8 cellular contexts compared by ENCODE assay signal in genomic region chr14:22589096-22589839, GRCh38. TPM values are rescaled to one million over a fixed set of nuclear protein-coding genes. Genes with fewer than 3 reads are reported as not detected.
DNase-seq lines count a peak whose midpoint lies in the region; ATAC-seq and FAIRE-seq lines count a peak whose summit lies in the region.

Gene DAD1, minus strand, starts transcription at chr14:22589224. Its CDS starts 67 bp downstream, at chr14:22589157.

- peaks cover 6 to 15% of the 10 kb centered on the region in 2 donors for H3K36me3 Mint-ChIP-seq in activated T-cell treated with anti-CD3 and anti-CD28 coated beads, Interleukin-2, amount 50 U/mL, for 72 hours (ENCODE audit: insufficient read depth in 2 of 2)

- no peaks in the 10 kb centered on the region for H3K9me3 ChIP-seq in KOPT-K1 (ENCODE audit: insufficient read depth, low read length, poor library complexity, severe bottlenecking)
- no peaks in the 10 kb centered on the region for H3K9me3 ChIP-seq in muscle layer of colon (ENCODE audit: low read length)

- ATAC-seq in GM21786 (IDR thresholded peaks at IDR 0.05; ENCODE audit: unreplicated experiment) (peak; percentile 95), esophagus mucosa (peak; percentile 99)
- ATAC-seq in activated T-cell treated with anti-CD3 and anti-CD28 coated beads, Interleukin-2, amount 50 U/mL, for 72 hours (replicated peaks in 1 of 2): peak; percentile 89

- H3K4me3 Mint-ChIP-seq in activated T-cell treated with anti-CD3 and anti-CD28 coated beads, Interleukin-2, amount 50 U/mL, for 72 hours: peak within 1 kb of the TSS; percentile 88 to 99

- peaks cover 7% of the 10 kb centered on the region; the same call in 1 of the 2 replicates for H3K36me3 ChIP-seq in KOPT-K1 (ENCODE audit: insufficient read depth, low read length)
- no peaks in the 10 kb centered on the region for H3K36me3 ChIP-seq in muscle layer of colon (ENCODE audit: insufficient read depth, low read length)

- peak within 1 kb of the TSS; percentile 73 for H3K9ac ChIP-seq in muscle layer of colon (ENCODE audit: low read length)

- no peaks in the 10 kb centered on the region for H3K27me3 Mint-ChIP-seq in activated T-cell treated with anti-CD3 and anti-CD28 coated beads, Interleukin-2, amount 50 U/mL, for 72 hours (ENCODE audit: low read depth)

- H3K27ac ChIP-seq in KOPT-K1 (ENCODE audit: low read depth, low read length, poor library complexity, severe bottlenecking) (peak within 1 kb of the TSS; percentile 77), muscle layer of colon (ENCODE audit: low read depth, low read length) (peak within 1 kb of the TSS; percentile 80)

- H3K4me3 ChIP-seq in muscle layer of colon (ENCODE audit: low read depth in 1 of 2, low read length in 2 of 2): peak within 1 kb of the TSS; percentile 63 to 78

- peaks cover 31% of the 10 kb centered on the region for H3K4me1 ChIP-seq in muscle layer of colon (ENCODE audit: insufficient read depth, low read length)

- peak; percentile 76 for FAIRE-seq in RCC 7860 (lab: Jason Lieb, UNC)

- H3K4me1 Mint-ChIP-seq in activated T-cell treated with anti-CD3 and anti-CD28 coated beads, Interleukin-2, amount 50 U/mL, for 72 hours (ENCODE audit: low read depth): peaks cover 91% of the 10 kb centered on the region

- H3K27ac Mint-ChIP-seq in activated T-cell treated with anti-CD3 and anti-CD28 coated beads, Interleukin-2, amount 50 U/mL, for 72 hours: peak within 1 kb of the TSS; percentile 97

- no peaks in the 10 kb centered on the region for H3K27me3 ChIP-seq in muscle layer of colon (ENCODE audit: control insufficient read depth in 1 of 2, insufficient read depth in 2 of 2, low read length in 2 of 2)

- DNase-seq in DMS79 (lab: John Stamatoyannopoulos, UW) (peak; percentile 100), RCC 7860 (ENCODE audit: low spot score) (peak; percentile 97)
- DNase-seq in activated T-cell treated with anti-CD3 and anti-CD28 coated beads, Interleukin-2, amount 50 U/mL, for 72 hours: peak; percentile 99 to 100
- DNase-seq in stimulated activated CD8-positive, alpha-beta memory T cell treated with anti-CD3 and anti-CD28 coated beads, Interleukin-7, amount 100 ng/mL, for 24 hours (ENCODE audit: low read depth): peak; percentile 99

- H3K9me3 Mint-ChIP-seq in activated T-cell treated with anti-CD3 and anti-CD28 coated beads, Interleukin-2, amount 50 U/mL, for 72 hours: no peaks in the 10 kb centered on the region

RNA-seq across cellular contexts. Expression of gene DAD1, which starts in this region (rescaled TPM):
- 100 to 1,000 TPM; 165 to 188 TPM for total RNA-seq in activated T-cell treated with anti-CD3 and anti-CD28 coated beads, Interleukin-2, amount 50 U/mL, for 72 hours
- total RNA-seq in esophagus mucosa: 163 TPM

Comparison
In these comparisons a context has a peak if more than half of its experiments do, and no peak if none do; other contexts are left out.
1. Peak in every context shown above with its lines: DNase-seq, ATAC-seq, H3K4me3 ChIP-seq and H3K27ac ChIP-seq.